14 cellular contexts compared by ENCODE assay signal in the genomic region with DNA sequence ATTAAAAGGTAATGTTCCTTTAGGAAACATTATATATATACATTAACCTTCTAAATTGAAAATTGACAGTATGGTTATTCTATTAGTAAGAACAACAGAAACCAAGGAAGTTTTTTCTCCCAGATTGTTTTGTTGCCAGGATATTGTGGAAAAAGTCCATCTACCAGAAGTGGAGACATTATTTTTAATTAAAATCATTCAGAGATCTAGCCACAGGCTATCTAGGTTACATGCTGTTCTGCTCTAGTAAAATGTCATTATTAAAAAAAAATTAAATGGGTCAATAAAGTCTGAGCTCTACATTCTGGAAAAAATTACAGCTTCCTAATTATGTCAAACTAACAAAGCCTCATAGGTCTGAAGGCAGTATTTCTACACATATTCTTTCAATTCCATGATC.
"Had no signal": no experiment of that assay in that cellular context is flagged by ENCODE, and none has a peak within 500 bp of the region (broad histone marks: within the 10 kb centered on the region; RNA-seq: fewer than 3 reads in every experiment).

No MANE protein-coding gene starts in this region.

- DNase-seq: activated CD4-positive, alpha-beta T cell treated with anti-CD3 and anti-CD28 coated beads, Interleukin-2, amount 10 ng/mL, durations not matched to agents 24 days and 14 days; cerebellar nuclear complex; heart left ventricle; stimulated activated naive B cell treated with anti-CD40 and anti-IgM and Interleukin-4, amounts not matched to agents 10 μg/mL and 1 μg/mL and 100 μg/mL, for 72 hours had no signal

- H3K4me3 Mint-ChIP-seq: activated CD4-positive, alpha-beta T cell treated with anti-CD3 and anti-CD28 coated beads, Interleukin-2, amount 10 ng/mL, durations not matched to agents 24 days and 14 days; memory B cell; stimulated activated naive B cell treated with anti-CD40 and anti-IgM and Interleukin-4, amounts not matched to agents 10 μg/mL and 1 μg/mL and 100 μg/mL, for 72 hours had no signal

- H3K36me3 ChIP-seq: breast epithelium had no signal

- H3K27me3 ChIP-seq: breast epithelium, esophagus muscularis mucosa, gastroesophageal sphincter, heart left ventricle, neutrophil, thyroid gland had no signal

- H3K9ac ChIP-seq: parathyroid adenoma had no signal

- H3K4me3 ChIP-seq: breast epithelium, esophagus muscularis mucosa, gastroesophageal sphincter, heart left ventricle, smooth muscle cell, thyroid gland had no signal

- ATAC-seq: gastroesophageal sphincter; heart left ventricle; sciatic nerve; stimulated activated naive B cell treated with anti-CD40 and anti-IgM and Interleukin-4, amounts not matched to agents 10 μg/mL and 1 μg/mL and 100 μg/mL, for 72 hours had no signal

- H2AFZ ChIP-seq: parathyroid adenoma had no signal

- H3K27ac ChIP-seq: breast epithelium, esophagus muscularis mucosa, gastroesophageal sphincter, heart left ventricle, neutrophil, parathyroid adenoma, thyroid gland had no signal

- H3K79me2 ChIP-seq: parathyroid adenoma had no signal

- H3K27ac Mint-ChIP-seq: activated CD4-positive, alpha-beta T cell treated with anti-CD3 and anti-CD28 coated beads, Interleukin-2, amount 10 ng/mL, durations not matched to agents 24 days and 14 days; memory B cell; stimulated activated naive B cell treated with anti-CD40 and anti-IgM and Interleukin-4, amounts not matched to agents 10 μg/mL and 1 μg/mL and 100 μg/mL, for 72 hours had no signal

- H3K27me3 Mint-ChIP-seq: activated CD4-positive, alpha-beta T cell treated with anti-CD3 and anti-CD28 coated beads, Interleukin-2, amount 10 ng/mL, durations not matched to agents 24 days and 14 days; memory B cell; naive thymus-derived CD4-positive, alpha-beta T cell; stimulated activated naive B cell treated with anti-CD40 and anti-IgM and Interleukin-4, amounts not matched to agents 10 μg/mL and 1 μg/mL and 100 μg/mL, for 72 hours had no signal

- H3K4me1 ChIP-seq: esophagus muscularis mucosa, gastroesophageal sphincter, heart left ventricle, thyroid gland had no signal

- H3K4me2 ChIP-seq: smooth muscle cell had no signal

- H3K9me3 ChIP-seq: breast epithelium, esophagus muscularis mucosa, gastroesophageal sphincter, heart left ventricle, neutrophil, thyroid gland had no signal
